In the genomic region with DNA sequence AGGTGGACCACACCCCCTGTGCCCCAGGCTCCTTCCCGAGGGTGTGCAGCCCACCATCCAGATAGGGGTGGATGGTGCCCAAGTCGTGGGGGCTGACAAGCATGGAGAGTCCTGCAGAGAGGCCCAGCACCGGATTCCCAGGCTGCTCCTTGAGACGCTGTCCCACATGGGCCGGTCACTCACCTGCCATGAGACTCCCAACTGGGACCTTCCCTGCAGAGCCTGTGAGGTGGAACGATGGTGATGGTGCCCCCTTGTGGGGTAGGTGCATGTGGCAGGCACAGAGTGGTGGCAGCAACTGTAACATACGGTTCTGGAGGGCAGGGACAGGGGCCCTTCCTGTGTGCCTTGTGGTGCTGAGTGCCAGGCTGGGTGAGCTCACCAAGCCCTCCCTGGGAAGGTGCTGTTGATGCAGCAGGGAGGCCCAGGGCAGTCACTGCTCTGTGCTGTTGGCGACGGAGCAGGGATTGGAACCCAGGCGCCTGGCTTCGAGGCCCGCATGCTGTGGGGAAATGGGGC, we compare ENCODE assay signal across 8 cellular contexts. TPM values are rescaled to one million over a fixed set of nuclear protein-coding genes. Genes with fewer than 3 reads are reported as not detected.
DNase-seq lines count a peak whose midpoint lies in the region; ATAC-seq, FAIRE-seq and TF ChIP-seq lines count a peak whose summit lies in the region.

No MANE protein-coding gene starts in this region.

- H3K4me2 ChIP-seq in GM12878 (ENCODE audit: control insufficient read depth, insufficient read depth), result no peak overlapping the region

- in situ Hi-C loops in GM12878 (cut with MboI), result no loop called here

- H3K36me3 ChIP-seq in GM12878 (ENCODE audit: control insufficient read depth in 2 of 2, insufficient read depth in 2 of 2, low read length in 1 of 2) (peaks cover 0 to 11% of the 10 kb centered on the region in 2 experiments; a peak in 3 of 4 replicates), kidney (ENCODE audit: control insufficient read depth in 1 of 2, insufficient read depth in 2 of 2, low read length in 2 of 2) (no peaks in the 10 kb centered on the region)

- TF ChIP-seq CTCF in LNCAP (IDR thresholded peaks at IDR 0.05) (peak; percentile 56), GM12878 (IDR thresholded peaks at IDR 0.05 in 2 of 3, conservative IDR thresholded peaks at IDR 0.05 in 1 of 3; ENCODE audit: control insufficient read depth in 2 of 3, extremely low read depth in 1 of 3, insufficient read depth in 1 of 3, low read depth in 3 of 3, low read length in 3 of 3) (peak; percentile 79 to 93 (median 83)), kidney (IDR thresholded peaks at IDR 0.05; ENCODE audit: borderline replicate concordance, extremely low read depth, insufficient read depth) (peak; percentile 60)

- POLR2A ChIA-PET in GM12878 (lab: Charles Lee), result interaction anchor here (0.8 to 1.4 kb wide), 4 partner anchors 9 to 66 kb away, joined by 3 to 5 read pairs (median 4); no protein-coding TSS in a partner anchor

- H3K9me3 ChIP-seq in GM12878 (replicated peaks; ENCODE audit: control insufficient read depth, insufficient read depth, low read length) (no peaks in the 10 kb centered on the region), kidney (ENCODE audit: control insufficient read depth in 1 of 2, low read length in 2 of 2) (no peaks in the 10 kb centered on the region)

- H3K27me3 ChIP-seq in GM12878 (replicated peaks in 1 of 2; ENCODE audit: control insufficient read depth in 2 of 2, insufficient read depth in 2 of 2, low read length in 1 of 2), result no peaks in the 10 kb centered on the region

- BruUV-seq in GM12878 (replicated peaks; lab: Mats Ljungman, UMichigan), result no TSS peak

- H3K79me2 ChIP-seq in GM12878 (ENCODE audit: control insufficient read depth, insufficient read depth, low read length), result peaks cover 35% of the 10 kb centered on the region

- H3K4me3 ChIP-seq in GM12878, result no peak overlapping the region
- H3K4me3 ChIP-seq in kidney (ENCODE audit: low read length in 2 of 2), result no peak overlapping the region

- peak; percentile 28; the same call in 1 of the 2 replicates for TF ChIP-seq POLR2A in GM12878 (IDR thresholded peaks at IDR 0.05; ENCODE audit: low read depth, low read length)

- CTCF ChIA-PET in GM12878 (lab: Yijun Ruan, JAX), result interaction anchor here (0.5 to 4.5 kb wide), 24 partner anchors 8 to 222 kb away, joined by 3 to 39 read pairs (median 5); a partner anchor contains a TSS

- intact Hi-C loops in GM12878 (cut with micrococcal nuclease; ENCODE audit: unreplicated experiment) (loop anchor here (2.0 kb wide), 1 partner anchor 33 kb away; a partner anchor contains a TSS), kidney (cut with DNase I) (no loop called here)

- no peak for TF ChIP-seq EP300 in GM12878 (IDR thresholded peaks at IDR 0.05; ENCODE audit: borderline replicate concordance in 1 of 2, control insufficient read depth in 1 of 2, low read depth in 2 of 2, low read length in 2 of 2)

- no peak overlapping the region for H2AFZ ChIP-seq in GM12878 (ENCODE audit: control insufficient read depth, low read depth, low read length)

- FAIRE-seq in GM12878 (lab: Jason Lieb, UNC) (peak; percentile 89), kidney (lab: Jason Lieb, UNC) (no peak)

- RAD21 ChIA-PET in GM12878 (lab: Charles Lee; ENCODE audit: unreplicated experiment), result interaction anchor here (0.7 to 2.7 kb wide), 8 partner anchors 11 to 75 kb away, joined by 3 to 12 read pairs (median 4); no protein-coding TSS in a partner anchor

- peak; percentile 76 for TF ChIP-seq RAD21 in GM12878 (IDR thresholded peaks at IDR 0.05; ENCODE audit: insufficient read depth, low read depth, low read length)

- H3K9ac ChIP-seq in GM12878 (ENCODE audit: control insufficient read depth, insufficient read depth, low read length) (no peak overlapping the region), kidney (ENCODE audit: low read length in 2 of 2) (no peak overlapping the region)

- H3K4me1 ChIP-seq in GM12878 (ENCODE audit: control insufficient read depth, insufficient read depth, low read length) (peaks cover 21% of the 10 kb centered on the region), kidney (ENCODE audit: control insufficient read depth in 1 of 2, insufficient read depth in 1 of 2, low read depth in 1 of 2, low read length in 2 of 2) (peaks cover 13 to 20% of the 10 kb centered on the region in 2 donors)

- no peaks in the 10 kb centered on the region for H4K20me1 ChIP-seq in GM12878 (ENCODE audit: control insufficient read depth, insufficient read depth)

- peak; percentile 4 for DNase-seq in NCI-H1092 treated with DMSO at 0.1 percent for 48 hours (lab: John Stamatoyannopoulos, UW)
- no peak for DNase-seq in NCI-H1092 (lab: John Stamatoyannopoulos, UW)
- DNase-seq in T-helper 9 cell, result peak; percentile 48
- no peak for DNase-seq in GM12878 (ENCODE audit: low read depth, low spot score)
- no peak for DNase-seq in kidney
- peak; percentile 35 to 49 (median 38) for DNase-seq in stimulated activated CD4-positive, alpha-beta T cell treated with anti-CD3 and anti-CD28 coated beads, TNF-alpha, amount 100 ng/mL, for 4 hours (ENCODE audit: low read depth in 3 of 3)

- SMC1A ChIA-PET in GM12878 (lab: Charles Lee; ENCODE audit: uncharacterized antibody, unreplicated experiment), result interaction anchor here (0.9 to 4.6 kb wide), 10 partner anchors 10 to 138 kb away, joined by 3 to 39 read pairs (median 4); a partner anchor contains a TSS

- ATAC-seq in GM12878, result peak; percentile 95
- no peak for ATAC-seq in GM18907 (IDR thresholded peaks at IDR 0.05; ENCODE audit: unreplicated experiment)

- H3K27ac ChIP-seq in GM12878 (ENCODE audit: control insufficient read depth, insufficient read depth) (no peak overlapping the region), kidney (ENCODE audit: low read depth in 2 of 2, low read length in 2 of 2) (no peak overlapping the region)

- WGBS in GM12878 (ENCODE audit: insufficient coverage, insufficient replicate concordance, low lambda C conversion rate, missing lambda C conversion rate), result 49% methylated on average over 12 of the region's 12 CpGs

RNA-seq across cellular contexts. Expression of a gene that starts 33.1 kb away (rescaled TPM):
- 40.0 and 40.4 TPM in 2 replicates for total RNA-seq in GM12878 (2013; cell fraction: nucleolus; rRNA removed)
- 18.3 and 21.3 TPM in 2 replicates for total RNA-seq in GM12878 (2014; rRNA removed)
- total RNA-seq in GM12878 (2014; rRNA removed; fragmentation: Illumina TruSeq; extraction: Trizol), result 4.0 and 5.1 TPM in 2 replicates
- total RNA-seq in GM12878 (2021), result 15.8 and 20.9 TPM in 2 replicates
- 2.2 TPM for polyA plus RNA-seq in GM12878 (2011; ENCODE audit: low read depth)
- 5.5 and 9.5 TPM in 2 replicates for polyA plus RNA-seq in GM12878 (2011; rRNA removed)
- 10.6 and 16.8 TPM in 2 replicates for polyA plus RNA-seq in GM12878 (2011; cell fraction: cytosol; rRNA removed)
- polyA plus RNA-seq in GM12878 (2011; cell fraction: nucleus; rRNA removed), result 80.7 and 84.7 TPM in 2 replicates
- 9.0 and 17.0 TPM in 2 replicates for polyA plus RNA-seq in GM12878 (2012)
- 0.63 and 1.9 TPM in 2 replicates for polyA plus RNA-seq in GM12878 (2014; fragmentation: Illumina TruSeq; extraction: Trizol)
- under 1 TPM in 1 of 2 experiments, not detected in 1; 0.09 TPM for polyA plus RNA-seq in GM12878 (2014; fragmentation: Nextera tagmentation; extraction: Ambion mirVana)
- polyA plus RNA-seq in GM12878 (2014; rRNA removed), result 17.5 and 20.7 TPM in 2 replicates
- polyA plus RNA-seq in GM12878 (2016; fragmentation: Nextera tagmentation; extraction: Ambion mirVana), result 1 to 10 TPM; 2.2 to 4.1 TPM
- 5.9 and 11.1 TPM in 2 replicates for polyA minus RNA-seq in GM12878 (2011; rRNA and poly(A)+ RNA removed)
- 4.5 and 8.8 TPM in 2 replicates for polyA minus RNA-seq in GM12878 (2011; cell fraction: cytosol; rRNA and poly(A)+ RNA removed)
- 12.8 and 20.3 TPM in 2 replicates for polyA minus RNA-seq in GM12878 (2011; cell fraction: nucleus; rRNA and poly(A)+ RNA removed)
- 33.0 TPM for total RNA-seq in kidney
- 21.6 TPM for polyA plus RNA-seq in kidney (ENCODE audit: insufficient read depth, low read depth, low replicate concordance)

RNA-seq across cellular contexts. Expression of a gene that starts 34.7 kb away (rescaled TPM):
- total RNA-seq in GM12878 (2013; cell fraction: nucleolus; rRNA removed), result 1.4 and 1.6 TPM in 2 replicates
- 0.05 and 0.06 TPM in 2 replicates for total RNA-seq in GM12878 (2014; rRNA removed)
- not detected in 2 replicates for total RNA-seq in GM12878 (2014; rRNA removed; fragmentation: Illumina TruSeq; extraction: Trizol)
- total RNA-seq in GM12878 (2021), result 0.05 and 0.13 TPM in 2 replicates
- not detected for polyA plus RNA-seq in GM12878 (2011; ENCODE audit: low read depth)
- not detected in 2 replicates for polyA plus RNA-seq in GM12878 (2011; rRNA removed)
- 0.03 TPM in 1 of 2 replicates, not detected in the other for polyA plus RNA-seq in GM12878 (2011; cell fraction: cytosol; rRNA removed)
- 0.28 and 0.37 TPM in 2 replicates for polyA plus RNA-seq in GM12878 (2011; cell fraction: nucleus; rRNA removed)
- 0.14 and 0.17 TPM in 2 replicates for polyA plus RNA-seq in GM12878 (2012)
- polyA plus RNA-seq in GM12878 (2014; fragmentation: Illumina TruSeq; extraction: Trizol), result not detected in 2 replicates
- polyA plus RNA-seq in GM12878 (2014; fragmentation: Nextera tagmentation; extraction: Ambion mirVana), result not detected
- polyA plus RNA-seq in GM12878 (2014; rRNA removed), result 0.04 and 0.18 TPM in 2 replicates
- not detected for polyA plus RNA-seq in GM12878 (2016; fragmentation: Nextera tagmentation; extraction: Ambion mirVana)
- 0.05 TPM in 1 of 2 replicates, not detected in the other for polyA minus RNA-seq in GM12878 (2011; rRNA and poly(A)+ RNA removed)
- not detected in 2 replicates for polyA minus RNA-seq in GM12878 (2011; cell fraction: cytosol; rRNA and poly(A)+ RNA removed)
- polyA minus RNA-seq in GM12878 (2011; cell fraction: nucleus; rRNA and poly(A)+ RNA removed), result 0.12 TPM in 1 of 2 replicates, not detected in the other
- total RNA-seq in kidney, result 0.09 TPM
- not detected for polyA plus RNA-seq in kidney (ENCODE audit: insufficient read depth, low read depth, low replicate concordance)

RNA-seq across cellular contexts. Expression of a gene that starts 47.0 kb away (rescaled TPM):
- 29.8 and 32.3 TPM in 2 replicates for total RNA-seq in GM12878 (2013; cell fraction: nucleolus; rRNA removed)
- total RNA-seq in GM12878 (2014; rRNA removed) (36.9 and 44.8 TPM in 2 replicates), GM12878 (2014; rRNA removed; fragmentation: Illumina TruSeq; extraction: Trizol) (25.2 and 26.5 TPM in 2 replicates), GM12878 (2021) (42.4 and 45.0 TPM in 2 replicates), kidney (17.2 TPM)
- polyA plus RNA-seq in GM12878 (2011; ENCODE audit: low read depth), result 50.7 TPM
- polyA plus RNA-seq in GM12878 (2011; rRNA removed) (27.5 and 43.3 TPM in 2 replicates), GM12878 (2014; fragmentation: Illumina TruSeq; extraction: Trizol) (11.7 and 21.1 TPM in 2 replicates), GM12878 (2014; fragmentation: Nextera tagmentation; extraction: Ambion mirVana) (10 to 100 TPM; 51.6 to 55.3 TPM), GM12878 (2014; rRNA removed) (43.9 and 48.5 TPM in 2 replicates), GM12878 (2016; fragmentation: Nextera tagmentation; extraction: Ambion mirVana) (10 to 100 TPM; 75.5 to 76.7 TPM), kidney (ENCODE audit: insufficient read depth, low read depth, low replicate concordance) (32.2 TPM)
- 75.3 and 80.0 TPM in 2 replicates for polyA plus RNA-seq in GM12878 (2011; cell fraction: cytosol; rRNA removed)
- 104 and 138 TPM in 2 replicates for polyA plus RNA-seq in GM12878 (2011; cell fraction: nucleus; rRNA removed)
- 42.3 and 52.6 TPM in 2 replicates for polyA plus RNA-seq in GM12878 (2012)
- polyA minus RNA-seq in GM12878 (2011; rRNA and poly(A)+ RNA removed), result 12.9 and 37.6 TPM in 2 replicates
- 13.3 and 22.1 TPM in 2 replicates for polyA minus RNA-seq in GM12878 (2011; cell fraction: cytosol; rRNA and poly(A)+ RNA removed)
- polyA minus RNA-seq in GM12878 (2011; cell fraction: nucleus; rRNA and poly(A)+ RNA removed), result 12.8 and 21.5 TPM in 2 replicates

RNA-seq across cellular contexts. Expression of a gene that starts 49.8 kb away (rescaled TPM):
- total RNA-seq in GM12878 (2013; cell fraction: nucleolus; rRNA removed), result 5.5 and 7.7 TPM in 2 replicates
- total RNA-seq in GM12878 (2014; rRNA removed) (2.0 and 3.5 TPM in 2 replicates), GM12878 (2014; rRNA removed; fragmentation: Illumina TruSeq; extraction: Trizol) (0.83 and 0.98 TPM in 2 replicates), GM12878 (2021) (21.3 and 23.5 TPM in 2 replicates), kidney (2.1 TPM)
- 3.8 TPM for polyA plus RNA-seq in GM12878 (2011; ENCODE audit: low read depth)
- polyA plus RNA-seq in GM12878 (2011; rRNA removed) (0.24 and 0.92 TPM in 2 replicates), GM12878 (2014; fragmentation: Illumina TruSeq; extraction: Trizol) (0.53 TPM in 1 of 2 replicates, not detected in the other), GM12878 (2014; fragmentation: Nextera tagmentation; extraction: Ambion mirVana) (under 1 TPM in 1 of 2 experiments, not detected in 1; 0.44 TPM), GM12878 (2014; rRNA removed) (7.5 and 11.8 TPM in 2 replicates), GM12878 (2016; fragmentation: Nextera tagmentation; extraction: Ambion mirVana) (10 to 100 TPM; 21.9 to 23.6 TPM), kidney (ENCODE audit: insufficient read depth, low read depth, low replicate concordance) (1.2 TPM)
- 2.8 and 2.9 TPM in 2 replicates for polyA plus RNA-seq in GM12878 (2011; cell fraction: cytosol; rRNA removed)
- polyA plus RNA-seq in GM12878 (2011; cell fraction: nucleus; rRNA removed), result 8.0 and 12.0 TPM in 2 replicates
- polyA plus RNA-seq in GM12878 (2012), result 12.1 and 14.3 TPM in 2 replicates
- 0.66 and 4.7 TPM in 2 replicates for polyA minus RNA-seq in GM12878 (2011; rRNA and poly(A)+ RNA removed)
- 7.4 and 9.8 TPM in 2 replicates for polyA minus RNA-seq in GM12878 (2011; cell fraction: cytosol; rRNA and poly(A)+ RNA removed)
- 3.3 and 9.2 TPM in 2 replicates for polyA minus RNA-seq in GM12878 (2011; cell fraction: nucleus; rRNA and poly(A)+ RNA removed)

RNA-seq across cellular contexts. Expression of a gene that starts 52.0 kb away (rescaled TPM):
- total RNA-seq in GM12878 (2013; cell fraction: nucleolus; rRNA removed), result 3.3 and 5.8 TPM in 2 replicates
- total RNA-seq in GM12878 (2014; rRNA removed) (46.8 and 48.8 TPM in 2 replicates), GM12878 (2014; rRNA removed; fragmentation: Illumina TruSeq; extraction: Trizol) (21.5 and 23.8 TPM in 2 replicates), GM12878 (2021) (62.8 and 66.8 TPM in 2 replicates), kidney (37.2 TPM)
- polyA plus RNA-seq in GM12878 (2011; ENCODE audit: low read depth), result 37.6 TPM
- polyA plus RNA-seq in GM12878 (2011; rRNA removed) (15.1 and 24.9 TPM in 2 replicates), GM12878 (2014; fragmentation: Illumina TruSeq; extraction: Trizol) (1.4 and 16.8 TPM in 2 replicates), GM12878 (2014; fragmentation: Nextera tagmentation; extraction: Ambion mirVana) (10 to 100 TPM in 1 of 2 experiments, 1 to 10 TPM in 1; 1.8 to 20.3 TPM), GM12878 (2014; rRNA removed) (66.7 and 68.2 TPM in 2 replicates), GM12878 (2016; fragmentation: Nextera tagmentation; extraction: Ambion mirVana) (10 to 100 TPM; 82.8 to 83.9 TPM), kidney (ENCODE audit: insufficient read depth, low read depth, low replicate concordance) (123 TPM)
- 59.6 and 60.5 TPM in 2 replicates for polyA plus RNA-seq in GM12878 (2011; cell fraction: cytosol; rRNA removed)
- 31.2 and 40.5 TPM in 2 replicates for polyA plus RNA-seq in GM12878 (2011; cell fraction: nucleus; rRNA removed)
- polyA plus RNA-seq in GM12878 (2012), result 90.0 and 92.6 TPM in 2 replicates
- 3.4 and 16.2 TPM in 2 replicates for polyA minus RNA-seq in GM12878 (2011; rRNA and poly(A)+ RNA removed)
- 3.7 and 7.6 TPM in 2 replicates for polyA minus RNA-seq in GM12878 (2011; cell fraction: cytosol; rRNA and poly(A)+ RNA removed)
- 3.6 and 3.9 TPM in 2 replicates for polyA minus RNA-seq in GM12878 (2011; cell fraction: nucleus; rRNA and poly(A)+ RNA removed)

Comparison
In these comparisons a context has a peak if more than half of its experiments do, and no peak if none do; other contexts are left out.
1. DNase-seq: peak in NCI-H1092 treated with DMSO at 0.1 percent for 48 hours (single experiment), T-helper 9 cell (single experiment) and stimulated activated CD4-positive, alpha-beta T cell treated with anti-CD3 and anti-CD28 coated beads, TNF-alpha, amount 100 ng/mL, for 4 hours (3 of 3); none in NCI-H1092 (single experiment), GM12878 (single experiment) and kidney (single experiment).
2. Peak in every context shown above with its lines, with median percentiles within 50 percentile points of each other: CTCF ChIP-seq.